Comparison of ENCODE assay signal across 20 cellular contexts in the genomic region with DNA sequence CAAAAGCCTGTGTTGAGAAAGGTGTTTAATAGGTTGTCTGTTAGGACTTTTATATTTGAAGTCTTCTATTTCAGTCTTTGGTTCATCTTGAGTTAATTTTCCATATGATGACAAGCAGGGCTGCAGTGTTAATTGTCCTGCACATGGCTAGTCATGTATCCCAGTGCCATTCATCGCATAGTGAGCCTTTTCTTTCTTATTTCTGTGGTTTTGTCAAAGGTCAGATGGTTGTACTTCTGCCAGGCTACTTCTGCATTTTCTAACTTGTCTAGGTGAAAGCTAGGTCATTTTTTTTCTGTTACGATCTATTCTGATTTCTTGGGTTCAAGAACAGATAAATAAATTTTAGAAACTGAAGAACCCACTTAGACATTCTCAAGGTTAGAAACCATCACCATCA. TPM values are rescaled to one million over a fixed set of nuclear protein-coding genes. Genes with fewer than 3 reads are reported as not detected.
"Had no signal": no experiment of that assay in that cellular context is flagged by ENCODE, and none has a peak within 500 bp of the region (broad histone marks: within the 10 kb centered on the region; RNA-seq: fewer than 3 reads in every experiment).

No MANE protein-coding gene starts in this region.

RNA-seq across cellular contexts. Expression of a gene that starts 5.7 kb away (rescaled TPM):
- total RNA-seq: activated naive CD4-positive, alpha-beta T cell treated with anti-CD3 and anti-CD28 coated beads for 36 hours; activated naive CD4-positive, alpha-beta T cell treated with anti-CD3 and anti-CD28 coated beads, Interleukin-2, amount 50 U/mL, for 72 hours; activated naive CD8-positive, alpha-beta T cell treated with anti-CD3 and anti-CD28 coated beads for 36 hours; activated naive CD8-positive, alpha-beta T cell treated with anti-CD3 and anti-CD28 coated beads, Interleukin-2, amount 10 ng/mL, durations not matched to agents 7 days and 5 days; activated T-cell treated with anti-CD3 and anti-CD28 coated beads, Interleukin-2, amount 50 U/mL, for 4 hours; activated T-cell treated with anti-CD3 and anti-CD28 coated beads, Interleukin-2, amount 50 U/mL, for 72 hours; activated T-helper 1 cell treated with anti-CD3 and anti-CD28 coated beads, Interleukin-12 subunit alpha, Interleukin-12 subunit beta, Interleukin-2, Interleukin-4 antibody, amounts not matched to agents 30 ng/mL and 10 ng/mL and 1 ng/mL, durations not matched to agents 14 hours and 24 hours and 36 hours; activated T-helper 17 cell treated with anti-CD3 and anti-CD28 coated beads, Interleukin-2, amount 50 U/mL, for 72 hours; activated T-helper 2 cell treated with anti-CD3 and anti-CD28 coated beads, Interferon-gamma antibody, Interleukin-2, Interleukin-4, amounts not matched to agents 10 μg/mL and 5 μg/mL and 100 μg/mL, durations not matched to agents 14 hours and 24 hours and 36 hours; adrenal gland; aorta; ascending aorta; astrocyte; body of pancreas; breast epithelium; bronchial epithelial cell; cardiac muscle cell; cardiac septum; cerebellum; chondrocyte had no signal
